19 cellular contexts compared by ENCODE assay signal in the genomic region with DNA sequence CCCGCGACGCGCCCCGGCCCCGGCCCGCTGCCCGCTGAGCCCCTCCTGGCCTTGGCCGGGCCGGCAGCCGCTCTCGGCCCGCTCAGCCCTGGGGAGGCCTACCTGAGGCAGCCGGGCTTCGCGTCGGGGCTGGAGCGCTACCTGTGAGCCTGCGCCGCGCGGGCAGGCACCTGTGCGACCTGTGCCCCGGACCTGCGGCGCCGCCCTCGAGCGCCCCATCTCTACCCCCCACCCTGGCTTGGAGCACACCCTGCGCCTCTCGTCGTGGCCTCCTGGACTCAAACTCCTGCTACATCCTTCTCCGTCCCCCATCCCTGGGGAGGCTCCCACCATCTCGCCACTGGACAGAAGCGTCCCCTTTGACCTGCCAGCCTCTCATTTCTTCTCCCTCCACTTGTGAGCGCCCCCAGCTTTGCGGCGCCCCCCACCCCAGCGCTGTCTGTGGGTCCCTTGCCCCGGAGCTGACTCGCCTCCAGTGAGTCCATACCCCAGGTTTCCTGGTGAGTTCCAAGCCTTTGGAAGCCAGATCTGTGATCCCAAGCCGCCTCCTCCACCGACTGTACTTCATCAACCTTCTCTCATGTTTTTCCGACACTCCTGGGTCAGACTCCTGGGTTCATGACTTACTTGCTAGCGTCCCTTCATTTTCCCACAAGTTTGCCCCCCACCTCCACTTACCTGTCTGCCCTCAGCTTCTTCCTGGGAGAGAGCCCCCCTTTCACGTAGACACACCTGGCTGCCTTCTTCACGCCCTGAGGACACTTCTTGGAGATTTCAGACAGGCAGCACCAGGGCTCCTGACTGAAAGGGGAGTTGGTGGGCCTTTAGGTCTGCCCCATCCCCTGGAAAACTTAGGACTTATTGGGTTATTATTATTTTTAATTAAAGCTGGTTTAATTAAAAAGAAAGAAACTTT. TPM values are rescaled to one million over a fixed set of nuclear protein-coding genes. Genes with fewer than 3 reads are reported as not detected.
DNase-seq lines count a peak whose midpoint lies in the region; ATAC-seq and TF ChIP-seq lines count a peak whose summit lies in the region.
"Had no signal": no experiment of that assay in that cellular context is flagged by ENCODE, and none has a peak within 500 bp of the region (broad histone marks: within the 10 kb centered on the region; RNA-seq: fewer than 3 reads in every experiment).

No MANE protein-coding gene starts in this region.

- H3K27me3 ChIP-seq in naive thymus-derived CD4-positive, alpha-beta T cell (ENCODE audit: control insufficient read depth in 2 of 2, insufficient read depth in 2 of 2, low read length in 2 of 2) = no peaks in the 10 kb centered on the region
- peaks cover 30% of the 10 kb centered on the region for H3K27me3 ChIP-seq in upper lobe of right lung

- H3K9me3 ChIP-seq in naive thymus-derived CD4-positive, alpha-beta T cell (ENCODE audit: control insufficient read depth in 2 of 3, low read length in 3 of 3) = no peaks in the 10 kb centered on the region
- no peaks in the 10 kb centered on the region for H3K9me3 ChIP-seq in upper lobe of right lung
- H3K9me3 ChIP-seq: Peyer's patch had no signal

- H3K36me3 ChIP-seq in naive thymus-derived CD4-positive, alpha-beta T cell (ENCODE audit: control insufficient read depth in 2 of 3, insufficient read depth in 3 of 3, low read length in 3 of 3) = no peaks in the 10 kb centered on the region
- H3K36me3 ChIP-seq in upper lobe of right lung = no peaks in the 10 kb centered on the region
- H3K36me3 ChIP-seq: Peyer's patch had no signal

- intact Hi-C loops in naive thymus-derived CD4-positive, alpha-beta T cell (cut with micrococcal nuclease) = no loop called here
- intact Hi-C loops in upper lobe of right lung (cut with DNase I) = no loop called here
- intact Hi-C loops in Right ventricle myocardium superior (cut with DNase I) = no loop called here

- H3K36me3 Mint-ChIP-seq in activated naive CD4-positive, alpha-beta T cell treated with anti-CD3 and anti-CD28 coated beads, Interleukin-2, amount 50 U/mL, for 24 hours = no peaks in the 10 kb centered on the region
- no peaks in the 10 kb centered on the region for H3K36me3 Mint-ChIP-seq in chondrocyte (ENCODE audit: low read depth)
- no peaks in the 10 kb centered on the region for H3K36me3 Mint-ChIP-seq in naive thymus-derived CD4-positive, alpha-beta T cell

- H3K4me1 Mint-ChIP-seq in activated naive CD4-positive, alpha-beta T cell treated with anti-CD3 and anti-CD28 coated beads, Interleukin-2, amount 50 U/mL, for 24 hours = no peaks in the 10 kb centered on the region
- H3K4me1 Mint-ChIP-seq in chondrocyte (ENCODE audit: low read depth) = peaks cover 11% of the 10 kb centered on the region
- H3K4me1 Mint-ChIP-seq in naive thymus-derived CD4-positive, alpha-beta T cell = peaks cover 0 to 13% (median 6%) of the 10 kb centered on the region in 7 donors

- DNase-seq in activated naive CD4-positive, alpha-beta T cell treated with Interleukin-2 at 50 U/mL for 16 hours = no peak
- DNase-seq in chondrocyte (ENCODE audit: low spot score) = no peak
- DNase-seq in naive thymus-derived CD4-positive, alpha-beta T cell = no peak
- DNase-seq in upper lobe of right lung = no peak
- DNase-seq in Right ventricle myocardium superior = no peak
- no peak for DNase-seq in ACHN
- DNase-seq: DMS79, NCI-H1436, NCI-H510A, Peyer's patch, small intestine, SW 1271 had no signal

- POLR2A ChIA-PET in naive thymus-derived CD4-positive, alpha-beta T cell (lab: Charles Lee) = no interaction called here

- no peaks in the 10 kb centered on the region for H3K4me1 ChIP-seq in naive thymus-derived CD4-positive, alpha-beta T cell (ENCODE audit: control insufficient read depth in 2 of 2, insufficient read depth in 2 of 2, low read length in 2 of 2)
- no peaks in the 10 kb centered on the region for H3K4me1 ChIP-seq in upper lobe of right lung

- H3K27ac Mint-ChIP-seq in activated naive CD4-positive, alpha-beta T cell treated with anti-CD3 and anti-CD28 coated beads, Interleukin-2, amount 50 U/mL, for 24 hours = no peak overlapping the region
- no peak overlapping the region for H3K27ac Mint-ChIP-seq in chondrocyte (ENCODE audit: unreplicated experiment)
- no peak overlapping the region for H3K27ac Mint-ChIP-seq in naive thymus-derived CD4-positive, alpha-beta T cell
- H3K27ac Mint-ChIP-seq: activated CD4-positive, alpha-beta T cell treated with anti-CD3 and anti-CD28 coated beads, Interleukin-2, amount 10 ng/mL, durations not matched to agents 7 days and 5 days had no signal

- peak overlapping the region; percentile 2 for H3K4me3 Mint-ChIP-seq in activated naive CD4-positive, alpha-beta T cell treated with anti-CD3 and anti-CD28 coated beads, Interleukin-2, amount 50 U/mL, for 24 hours
- H3K4me3 Mint-ChIP-seq in chondrocyte (ENCODE audit: unreplicated experiment) = peak overlapping the region; percentile 61
- peak overlapping the region in 8 of 10 donors; percentile 13 to 78 (median 52) for H3K4me3 Mint-ChIP-seq in naive thymus-derived CD4-positive, alpha-beta T cell
- H3K4me3 Mint-ChIP-seq: activated CD4-positive, alpha-beta T cell treated with anti-CD3 and anti-CD28 coated beads, Interleukin-2, amount 10 ng/mL, durations not matched to agents 7 days and 5 days had no signal

- no peaks in the 10 kb centered on the region for H3K9me3 Mint-ChIP-seq in activated naive CD4-positive, alpha-beta T cell treated with anti-CD3 and anti-CD28 coated beads, Interleukin-2, amount 50 U/mL, for 24 hours
- H3K9me3 Mint-ChIP-seq in chondrocyte (ENCODE audit: low read depth) = no peaks in the 10 kb centered on the region
- H3K9me3 Mint-ChIP-seq in naive thymus-derived CD4-positive, alpha-beta T cell = peaks cover 0 to 1% (median 0%) of the 10 kb centered on the region in 11 donors
- H3K9me3 Mint-ChIP-seq: activated CD4-positive, alpha-beta T cell treated with anti-CD3 and anti-CD28 coated beads, Interleukin-2, amount 10 ng/mL, durations not matched to agents 7 days and 5 days had no signal

- no peak overlapping the region for H3K27ac ChIP-seq in naive thymus-derived CD4-positive, alpha-beta T cell (ENCODE audit: low read depth, low read length)
- no peak overlapping the region for H3K27ac ChIP-seq in upper lobe of right lung
- H3K27ac ChIP-seq: Peyer's patch had no signal

- TF ChIP-seq CTCF in chondrocyte (IDR thresholded peaks at IDR 0.05) (no peak), upper lobe of right lung (IDR thresholded peaks at IDR 0.05) (no peak)

- H3K4me3 ChIP-seq in naive thymus-derived CD4-positive, alpha-beta T cell (ENCODE audit: low read length) = no peak overlapping the region
- no peak overlapping the region for H3K4me3 ChIP-seq in upper lobe of right lung
- H3K4me3 ChIP-seq: K562 had no signal

- H3K27me3 Mint-ChIP-seq in activated naive CD4-positive, alpha-beta T cell treated with anti-CD3 and anti-CD28 coated beads, Interleukin-2, amount 50 U/mL, for 24 hours = peaks cover 36% of the 10 kb centered on the region
- H3K27me3 Mint-ChIP-seq in chondrocyte (ENCODE audit: low read depth) = peaks cover 15% of the 10 kb centered on the region
- H3K27me3 Mint-ChIP-seq in naive thymus-derived CD4-positive, alpha-beta T cell = peaks cover 46 to 75% (median 54%) of the 10 kb centered on the region in 5 donors

- CTCF ChIA-PET in naive thymus-derived CD4-positive, alpha-beta T cell (lab: Charles Lee) = no interaction called here

- in situ Hi-C loops in ACHN (cut with HindIII; ENCODE audit: low pct_ligation_motif_present, low pct_unique_long_range_greater_than_20kb, low sequenced_read_pairs) = no loop called here

- no peak for ATAC-seq in naive thymus-derived CD4-positive, alpha-beta T cell
- ATAC-seq in upper lobe of right lung = peak; percentile 15
- ATAC-seq in Right ventricle myocardium superior (ENCODE audit: poor library complexity) = no peak
- no peak for ATAC-seq in GM18858 (IDR thresholded peaks at IDR 0.05; ENCODE audit: unreplicated experiment)
- ATAC-seq: K562 had no signal

RNA-seq across cellular contexts. Expression of a gene that starts 1.3 kb away (rescaled TPM):
- total RNA-seq in chondrocyte (not detected in 3 replicates), upper lobe of right lung (not detected), Right ventricle myocardium superior (not detected)
- not detected for total RNA-seq in naive thymus-derived CD4-positive, alpha-beta T cell
- polyA plus RNA-seq in naive thymus-derived CD4-positive, alpha-beta T cell = not detected
- total RNA-seq: activated CD4-positive, alpha-beta T cell treated with anti-CD3 and anti-CD28 coated beads, Interleukin-2, amount 10 ng/mL, durations not matched to agents 7 days and 5 days; dermis microvascular lymphatic vessel endothelial cell; fibroblast of villous mesenchyme; K562; Peyer's patch had no signal
- polyA plus RNA-seq: K562, keratinocyte, small intestine had no signal

RNA-seq across cellular contexts. Expression of a gene that starts 20.5 kb away (rescaled TPM):
- 0.90 to 1.0 TPM (median 1.0 TPM) in 3 replicates for total RNA-seq in chondrocyte
- total RNA-seq in naive thymus-derived CD4-positive, alpha-beta T cell = under 1 TPM; 0.16 to 0.59 (median 0.24) TPM
- under 1 TPM; 0.05 TPM for polyA plus RNA-seq in naive thymus-derived CD4-positive, alpha-beta T cell
- 0.35 TPM for total RNA-seq in upper lobe of right lung
- not detected for total RNA-seq in Right ventricle myocardium superior

Comparison
In these comparisons a context has a peak if more than half of its experiments do, and no peak if none do; other contexts are left out.
1. H3K4me3 Mint-ChIP-seq: peak in every context shown above with its lines; median percentile 61 in chondrocyte; 52 in naive thymus-derived CD4-positive, alpha-beta T cell; 2 in activated naive CD4-positive, alpha-beta T cell treated with anti-CD3 and anti-CD28 coated beads, Interleukin-2, amount 50 U/mL, for 24 hours.